Comparison of ENCODE assay signal across 9 cellular contexts in genomic region chr3:177185035-177185574, GRCh38. TPM values are rescaled to one million over a fixed set of nuclear protein-coding genes. Genes with fewer than 3 reads are reported as not detected.
A peak's percentile ranks its signal among the peaks of the same experiment; 100 is the strongest.
DNase-seq lines count a peak whose midpoint lies in the region; ATAC-seq and TF ChIP-seq lines count a peak whose summit lies in the region.
"Had no signal": no experiment of that assay in that cellular context is flagged by ENCODE, and none has a peak within 500 bp of the region (broad histone marks: within the 10 kb centered on the region; RNA-seq: fewer than 3 reads in every experiment).

No MANE protein-coding gene starts in this region.

- no peak for TF ChIP-seq CTCF in OCI-LY3 (IDR thresholded peaks at IDR 0.05; ENCODE audit: low read depth, low read length)

- peaks cover 0 to 3% of the 10 kb centered on the region in 2 donors for H3K36me3 Mint-ChIP-seq in activated T-cell treated with anti-CD3 and anti-CD28 coated beads, Interleukin-2, amount 50 U/mL, for 72 hours (ENCODE audit: insufficient read depth in 2 of 2)
- H3K36me3 Mint-ChIP-seq in stimulated activated naive B cell treated with anti-CD40 and anti-IgM and Interleukin-4, amounts not matched to agents 10 μg/mL and 1 μg/mL and 100 μg/mL, for 72 hours: peaks cover 20 to 29% of the 10 kb centered on the region in 2 donors

- H3K9ac ChIP-seq in OCI-LY3 (ENCODE audit: low read length): no peak overlapping the region

- peaks cover 99% of the 10 kb centered on the region for H4K20me1 ChIP-seq in OCI-LY3 (ENCODE audit: insufficient read depth, low read length)

- peaks cover 71% of the 10 kb centered on the region for H3K4me1 Mint-ChIP-seq in activated T-cell treated with anti-CD3 and anti-CD28 coated beads, Interleukin-2, amount 50 U/mL, for 72 hours (ENCODE audit: low read depth)
- H3K4me1 Mint-ChIP-seq in stimulated activated naive B cell treated with anti-CD40 and anti-IgM and Interleukin-4, amounts not matched to agents 10 μg/mL and 1 μg/mL and 100 μg/mL, for 72 hours: peaks cover 32 to 68% of the 10 kb centered on the region in 2 donors

- peaks cover 100% of the 10 kb centered on the region for H3K79me2 ChIP-seq in OCI-LY3 (ENCODE audit: low read length)

- no peak for DNase-seq in activated T-cell treated with anti-CD3 and anti-CD28 coated beads, Interleukin-2, amount 50 U/mL, for 72 hours
- no peak for DNase-seq in activated T-cell treated with anti-CD3 and anti-CD28 coated beads, Interleukin-2, amount 50 U/mL, for 48 hours
- DNase-seq in stimulated activated naive B cell treated with anti-CD40 and anti-IgM and Interleukin-4, amounts not matched to agents 10 μg/mL and 1 μg/mL and 100 μg/mL, for 72 hours: no peak
- DNase-seq in dedifferentiated amniotic fluid mesenchymal stem cell (ENCODE audit: extremely low spot score): no peak
- no peak for DNase-seq in NCI-H748 (lab: John Stamatoyannopoulos, UW; ENCODE audit: unreplicated experiment)
- DNase-seq in NCI-H146 treated with DMSO at 0.1 percent for 48 hours (lab: John Stamatoyannopoulos, UW; ENCODE audit: unreplicated experiment): no peak
- DNase-seq: NCI-H1092 treated with DMSO at 0.1 percent for 48 hours had no signal

- H3K4me3 Mint-ChIP-seq in activated T-cell treated with anti-CD3 and anti-CD28 coated beads, Interleukin-2, amount 50 U/mL, for 72 hours: peak overlapping the region; percentile 43 to 53
- no peak overlapping the region for H3K4me3 Mint-ChIP-seq in stimulated activated naive B cell treated with anti-CD40 and anti-IgM and Interleukin-4, amounts not matched to agents 10 μg/mL and 1 μg/mL and 100 μg/mL, for 72 hours

- peak overlapping the region; percentile 10; the same call in 1 of the 2 replicates for H3K4me2 ChIP-seq in OCI-LY3 (ENCODE audit: low read length)

- H3K36me3 ChIP-seq in OCI-LY3 (replicated peaks; ENCODE audit: low read depth, low read length): peaks cover 5% of the 10 kb centered on the region

- peak; percentile 46 to 54 for ATAC-seq in activated T-cell treated with anti-CD3 and anti-CD28 coated beads, Interleukin-2, amount 50 U/mL, for 72 hours (replicated peaks in 1 of 2)
- ATAC-seq in HG02798 (IDR thresholded peaks at IDR 0.05; ENCODE audit: poor library complexity, unreplicated experiment): peak; percentile 37
- ATAC-seq in stimulated activated naive B cell treated with anti-CD40 and anti-IgM and Interleukin-4, amounts not matched to agents 10 μg/mL and 1 μg/mL and 100 μg/mL, for 72 hours (replicated peaks): no peak

- H3K27ac Mint-ChIP-seq in activated T-cell treated with anti-CD3 and anti-CD28 coated beads, Interleukin-2, amount 50 U/mL, for 72 hours: peak overlapping the region; percentile 54
- peak overlapping the region; percentile 1 for H3K27ac Mint-ChIP-seq in stimulated activated naive B cell treated with anti-CD40 and anti-IgM and Interleukin-4, amounts not matched to agents 10 μg/mL and 1 μg/mL and 100 μg/mL, for 72 hours

- H3K4me3 ChIP-seq in OCI-LY3 (ENCODE audit: low read length): no peak overlapping the region

- H2AFZ ChIP-seq in OCI-LY3 (ENCODE audit: low read depth, low read length): no peak overlapping the region

- no peaks in the 10 kb centered on the region for H3K27me3 ChIP-seq in OCI-LY3 (ENCODE audit: low read depth, low read length)

- no peak overlapping the region for H3K27ac ChIP-seq in OCI-LY3 (ENCODE audit: low read length)

- H3K4me1 ChIP-seq in OCI-LY3 (ENCODE audit: low read length): peaks cover 13% of the 10 kb centered on the region

- no peaks in the 10 kb centered on the region for H3K9me3 Mint-ChIP-seq in activated T-cell treated with anti-CD3 and anti-CD28 coated beads, Interleukin-2, amount 50 U/mL, for 72 hours
- H3K9me3 Mint-ChIP-seq in stimulated activated naive B cell treated with anti-CD40 and anti-IgM and Interleukin-4, amounts not matched to agents 10 μg/mL and 1 μg/mL and 100 μg/mL, for 72 hours: peaks cover 0 to 2% of the 10 kb centered on the region in 2 donors

- no peaks in the 10 kb centered on the region for H3K27me3 Mint-ChIP-seq in activated T-cell treated with anti-CD3 and anti-CD28 coated beads, Interleukin-2, amount 50 U/mL, for 72 hours (ENCODE audit: low read depth)
- H3K27me3 Mint-ChIP-seq in stimulated activated naive B cell treated with anti-CD40 and anti-IgM and Interleukin-4, amounts not matched to agents 10 μg/mL and 1 μg/mL and 100 μg/mL, for 72 hours: no peaks in the 10 kb centered on the region

- no peaks in the 10 kb centered on the region for H3K9me3 ChIP-seq in OCI-LY3 (ENCODE audit: insufficient read depth, low read length)

RNA-seq across cellular contexts. Expression of gene TBL1XR1, which starts 12.2 kb away (rescaled TPM):
- total RNA-seq in activated T-cell treated with anti-CD3 and anti-CD28 coated beads, Interleukin-2, amount 50 U/mL, for 72 hours: 100 to 1,000 TPM; 179 to 240 TPM

Comparison
In these comparisons a context has a peak if more than half of its experiments do, and no peak if none do; other contexts are left out.
1. ATAC-seq: peak in activated T-cell treated with anti-CD3 and anti-CD28 coated beads, Interleukin-2, amount 50 U/mL, for 72 hours (2 of 2) and HG02798 (single experiment); none in stimulated activated naive B cell treated with anti-CD40 and anti-IgM and Interleukin-4, amounts not matched to agents 10 μg/mL and 1 μg/mL and 100 μg/mL, for 72 hours (0 of 2).
2. H3K4me3 Mint-ChIP-seq: peak in activated T-cell treated with anti-CD3 and anti-CD28 coated beads, Interleukin-2, amount 50 U/mL, for 72 hours (2 of 2); none in stimulated activated naive B cell treated with anti-CD40 and anti-IgM and Interleukin-4, amounts not matched to agents 10 μg/mL and 1 μg/mL and 100 μg/mL, for 72 hours (0 of 2).